ENCODE assay signal across 10 cellular contexts in the genomic region with DNA sequence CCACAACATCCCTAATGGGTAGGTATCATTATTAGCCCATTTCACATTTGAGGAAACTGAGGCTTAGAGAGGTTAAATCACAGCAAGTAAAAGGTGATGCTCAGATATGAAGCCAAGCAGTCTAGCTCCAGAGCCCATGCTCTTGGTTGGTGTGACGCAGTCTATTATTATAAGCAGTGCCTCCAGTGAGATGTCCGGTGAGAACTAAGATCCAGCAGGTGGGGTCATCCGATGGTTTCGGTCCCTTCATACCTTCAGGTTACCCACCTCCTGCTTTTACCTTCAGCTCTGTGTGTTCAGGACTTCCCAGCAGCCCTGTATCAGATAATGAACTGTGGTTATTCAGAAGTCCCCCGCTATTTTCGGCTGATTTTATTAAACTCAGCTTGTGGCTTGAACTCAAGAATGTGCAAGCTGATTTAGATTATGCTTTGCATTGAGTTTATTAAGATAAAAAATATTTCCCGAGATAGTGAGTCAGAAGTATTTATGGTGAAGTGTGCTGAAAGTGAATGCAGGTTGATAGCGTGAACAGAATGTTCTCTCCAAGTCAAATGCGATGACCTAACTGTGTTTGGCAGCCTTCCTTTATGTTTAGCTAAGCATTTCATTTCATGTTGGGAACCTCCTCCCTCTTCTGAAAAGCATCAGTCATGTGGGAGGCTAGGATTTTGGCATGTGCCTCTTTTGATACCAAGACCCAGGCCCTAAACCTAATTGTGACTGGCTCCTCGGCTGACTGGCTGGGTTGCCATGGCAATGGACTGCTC.
DNase-seq lines count a peak whose midpoint lies in the region; ATAC-seq and TF ChIP-seq lines count a peak whose summit lies in the region.
"Had no signal": no experiment of that assay in that cellular context is flagged by ENCODE, and none has a peak within 500 bp of the region (broad histone marks: within the 10 kb centered on the region; RNA-seq: fewer than 3 reads in every experiment).

No MANE protein-coding gene starts in this region.

- peaks cover 60% of the 10 kb centered on the region for H3K4me1 Mint-ChIP-seq in nephron
- H3K4me1 Mint-ChIP-seq: CD4-positive, CD25-positive, alpha-beta regulatory T cell had no signal

- DNase-seq in Right ventricle myocardium inferior (ENCODE audit: missing footprints) (no peak), cardiac septum (ENCODE audit: low spot score) (no peak), epithelial cell of prostate (ENCODE audit: low read depth, low spot score) (peak; percentile 90)
- DNase-seq in stimulated activated CD4-positive, alpha-beta T cell treated with anti-CD3 and anti-CD28 coated beads, Interleukin-12 subunit alpha, Interleukin-12 subunit beta, amount 100 ng/mL, for 4 hours: no peak
- DNase-seq: CD4-positive, CD25-positive, alpha-beta regulatory T cell had no signal

- peak overlapping the region; percentile 84 to 88 (median 84) for H3K27ac Mint-ChIP-seq in nephron
- H3K27ac Mint-ChIP-seq: CD4-positive, CD25-positive, alpha-beta regulatory T cell had no signal

- ATAC-seq in Right ventricle myocardium inferior (peak; percentile 84), HG02938 (IDR thresholded peaks at IDR 0.05; ENCODE audit: unreplicated experiment) (no peak), GM21786 (IDR thresholded peaks at IDR 0.05; ENCODE audit: unreplicated experiment) (no peak), GM18907 (IDR thresholded peaks at IDR 0.05; ENCODE audit: unreplicated experiment) (no peak)
- ATAC-seq: activated CD4-positive, CD25-positive, alpha-beta regulatory T cell treated with anti-CD3 and anti-CD28 coated beads, Interleukin-2, amount 50 U/mL, for 24 hours had no signal

- intact Hi-C loops in Right ventricle myocardium inferior (cut with DNase I) (loop anchor here (5.0 to 10.0 kb wide), 3 partner anchors 92 to 348 kb away; no protein-coding TSS in a partner anchor), cardiac septum (cut with DNase I) (loop anchor here (2.0 to 5.0 kb wide), 5 partner anchors 70 to 345 kb away; a partner anchor contains a TSS)

- H3K4me3 Mint-ChIP-seq in nephron: peak overlapping the region in 1 of 3 experiments; percentile 4
- H3K4me3 Mint-ChIP-seq: CD4-positive, CD25-positive, alpha-beta regulatory T cell had no signal

- H3K27me3 Mint-ChIP-seq in nephron (ENCODE audit: low read depth): no peaks in the 10 kb centered on the region
- H3K27me3 Mint-ChIP-seq: CD4-positive, CD25-positive, alpha-beta regulatory T cell had no signal

- H3K27ac ChIP-seq in epithelial cell of prostate: peak overlapping the region; percentile 24

- no peaks in the 10 kb centered on the region for H3K9me3 Mint-ChIP-seq in nephron

- H3K36me3 Mint-ChIP-seq in nephron (ENCODE audit: low read depth): peaks cover 4% of the 10 kb centered on the region
- H3K36me3 Mint-ChIP-seq: CD4-positive, CD25-positive, alpha-beta regulatory T cell had no signal

- no peak for TF ChIP-seq CTCF in nephron (IDR thresholded peaks at IDR 0.05; ENCODE audit: unreplicated experiment in 3 of 3)
